ENCODE assay signal across 1 cellular context in the genomic region with DNA sequence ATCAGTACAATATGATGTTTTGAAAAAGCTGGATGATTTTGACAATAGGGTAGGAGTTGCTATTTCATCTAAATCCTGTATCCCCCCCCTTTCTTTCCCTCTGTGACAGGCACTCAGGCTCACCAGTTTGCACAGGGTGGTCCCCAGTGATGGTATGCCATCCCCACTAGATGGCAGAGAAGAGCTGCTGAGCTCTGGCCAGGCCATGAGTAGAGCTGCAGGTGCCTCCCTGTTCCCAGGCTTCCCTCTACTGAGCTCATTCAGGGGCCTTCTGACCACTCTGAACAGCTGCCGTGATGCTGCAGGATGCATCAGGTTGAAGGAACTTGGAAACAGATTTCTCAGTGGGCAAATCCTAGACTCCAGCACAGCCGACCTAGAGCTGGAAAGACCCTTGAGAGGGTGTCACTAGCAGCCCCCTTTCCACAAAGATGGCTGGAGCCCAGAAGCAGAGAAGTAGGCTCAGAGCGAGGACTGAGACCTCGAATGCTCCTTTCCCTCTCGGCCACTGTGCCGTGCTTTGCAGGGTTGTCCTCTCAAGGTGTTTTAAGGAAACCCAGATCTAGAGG.
TF ChIP-seq lines count a peak whose summit lies in the region.

No MANE protein-coding gene starts in this region.

TF ChIP-seq in HepG2, 621 proteins besides CTCF, POLR2A, EP300 and RAD21 (continues in another document):
- no peak for TF ChIP-seq ZNF772 (CRISPR knock-in tag; IDR thresholded peaks at IDR 0.05)
- no peak for TF ChIP-seq ARNT (IDR thresholded peaks at IDR 0.05)
- TF ChIP-seq, protein P1, sequence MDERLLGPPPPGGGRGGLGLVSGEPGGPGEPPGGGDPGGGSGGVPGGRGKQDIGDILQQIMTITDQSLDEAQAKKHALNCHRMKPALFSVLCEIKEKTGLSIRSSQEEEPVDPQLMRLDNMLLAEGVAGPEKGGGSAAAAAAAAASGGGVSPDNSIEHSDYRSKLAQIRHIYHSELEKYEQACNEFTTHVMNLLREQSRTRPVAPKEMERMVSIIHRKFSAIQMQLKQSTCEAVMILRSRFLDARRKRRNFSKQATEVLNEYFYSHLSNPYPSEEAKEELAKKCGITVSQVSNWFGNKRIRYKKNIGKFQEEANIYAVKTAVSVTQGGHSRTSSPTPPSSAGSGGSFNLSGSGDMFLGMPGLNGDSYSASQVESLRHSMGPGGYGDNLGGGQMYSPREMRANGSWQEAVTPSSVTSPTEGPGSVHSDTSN (CRISPR knock-in tag; IDR thresholded peaks at IDR 0.05), result no peak
- TF ChIP-seq ELF3 (CRISPR knock-in tag; IDR thresholded peaks at IDR 0.05), result 0 out of 2 replicates have a peak, but pooled peaks have one; percentile 22
- 0 out of 2 replicates have a peak, but pooled peaks have one; percentile 49 for TF ChIP-seq POLR2G (IDR thresholded peaks at IDR 0.05; ENCODE audit: low read depth, low read length)
- TF ChIP-seq ZNF672 (CRISPR knock-in tag; IDR thresholded peaks at IDR 0.05), result no peak
- TF ChIP-seq ZBTB7B (CRISPR knock-in tag; IDR thresholded peaks at IDR 0.05), result 0 out of 2 replicates have a peak, but pooled peaks have one; percentile 70
- peak; percentile 41; the same call in 1 of the 2 replicates for TF ChIP-seq KDM2A (CRISPR knock-in tag; IDR thresholded peaks at IDR 0.05; ENCODE audit: borderline replicate concordance, low read depth)
- TF ChIP-seq IRF2 (CRISPR knock-in tag; IDR thresholded peaks at IDR 0.05), result peak; percentile 74
- no peak for TF ChIP-seq SALL2 (CRISPR knock-in tag; IDR thresholded peaks at IDR 0.05)
- TF ChIP-seq, protein P2, sequence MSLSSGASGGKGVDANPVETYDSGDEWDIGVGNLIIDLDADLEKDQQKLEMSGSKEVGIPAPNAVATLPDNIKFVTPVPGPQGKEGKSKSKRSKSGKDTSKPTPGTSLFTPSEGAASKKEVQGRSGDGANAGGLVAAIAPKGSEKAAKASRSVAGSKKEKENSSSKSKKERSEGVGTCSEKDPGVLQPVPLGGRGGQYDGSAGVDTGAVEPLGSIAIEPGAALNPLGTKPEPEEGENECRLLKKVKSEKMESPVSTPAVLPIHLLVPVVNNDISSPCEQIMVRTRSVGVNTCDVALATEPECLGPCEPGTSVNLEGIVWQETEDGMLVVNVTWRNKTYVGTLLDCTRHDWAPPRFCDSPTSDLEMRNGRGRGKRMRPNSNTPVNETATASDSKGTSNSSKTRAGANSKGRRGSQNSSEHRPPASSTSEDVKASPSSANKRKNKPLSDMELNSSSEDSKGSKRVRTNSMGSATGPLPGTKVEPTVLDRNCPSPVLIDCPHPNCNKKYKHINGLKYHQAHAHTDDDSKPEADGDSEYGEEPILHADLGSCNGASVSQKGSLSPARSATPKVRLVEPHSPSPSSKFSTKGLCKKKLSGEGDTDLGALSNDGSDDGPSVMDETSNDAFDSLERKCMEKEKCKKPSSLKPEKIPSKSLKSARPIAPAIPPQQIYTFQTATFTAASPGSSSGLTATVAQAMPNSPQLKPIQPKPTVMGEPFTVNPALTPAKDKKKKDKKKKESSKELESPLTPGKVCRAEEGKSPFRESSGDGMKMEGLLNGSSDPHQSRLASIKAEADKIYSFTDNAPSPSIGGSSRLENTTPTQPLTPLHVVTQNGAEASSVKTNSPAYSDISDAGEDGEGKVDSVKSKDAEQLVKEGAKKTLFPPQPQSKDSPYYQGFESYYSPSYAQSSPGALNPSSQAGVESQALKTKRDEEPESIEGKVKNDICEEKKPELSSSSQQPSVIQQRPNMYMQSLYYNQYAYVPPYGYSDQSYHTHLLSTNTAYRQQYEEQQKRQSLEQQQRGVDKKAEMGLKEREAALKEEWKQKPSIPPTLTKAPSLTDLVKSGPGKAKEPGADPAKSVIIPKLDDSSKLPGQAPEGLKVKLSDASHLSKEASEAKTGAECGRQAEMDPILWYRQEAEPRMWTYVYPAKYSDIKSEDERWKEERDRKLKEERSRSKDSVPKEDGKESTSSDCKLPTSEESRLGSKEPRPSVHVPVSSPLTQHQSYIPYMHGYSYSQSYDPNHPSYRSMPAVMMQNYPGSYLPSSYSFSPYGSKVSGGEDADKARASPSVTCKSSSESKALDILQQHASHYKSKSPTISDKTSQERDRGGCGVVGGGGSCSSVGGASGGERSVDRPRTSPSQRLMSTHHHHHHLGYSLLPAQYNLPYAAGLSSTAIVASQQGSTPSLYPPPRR (CRISPR knock-in tag; IDR thresholded peaks at IDR 0.05; ENCODE audit: borderline replicate concordance), result 0 out of 2 replicates have a peak, but pooled peaks have one; percentile 19
- TF ChIP-seq, protein P3, sequence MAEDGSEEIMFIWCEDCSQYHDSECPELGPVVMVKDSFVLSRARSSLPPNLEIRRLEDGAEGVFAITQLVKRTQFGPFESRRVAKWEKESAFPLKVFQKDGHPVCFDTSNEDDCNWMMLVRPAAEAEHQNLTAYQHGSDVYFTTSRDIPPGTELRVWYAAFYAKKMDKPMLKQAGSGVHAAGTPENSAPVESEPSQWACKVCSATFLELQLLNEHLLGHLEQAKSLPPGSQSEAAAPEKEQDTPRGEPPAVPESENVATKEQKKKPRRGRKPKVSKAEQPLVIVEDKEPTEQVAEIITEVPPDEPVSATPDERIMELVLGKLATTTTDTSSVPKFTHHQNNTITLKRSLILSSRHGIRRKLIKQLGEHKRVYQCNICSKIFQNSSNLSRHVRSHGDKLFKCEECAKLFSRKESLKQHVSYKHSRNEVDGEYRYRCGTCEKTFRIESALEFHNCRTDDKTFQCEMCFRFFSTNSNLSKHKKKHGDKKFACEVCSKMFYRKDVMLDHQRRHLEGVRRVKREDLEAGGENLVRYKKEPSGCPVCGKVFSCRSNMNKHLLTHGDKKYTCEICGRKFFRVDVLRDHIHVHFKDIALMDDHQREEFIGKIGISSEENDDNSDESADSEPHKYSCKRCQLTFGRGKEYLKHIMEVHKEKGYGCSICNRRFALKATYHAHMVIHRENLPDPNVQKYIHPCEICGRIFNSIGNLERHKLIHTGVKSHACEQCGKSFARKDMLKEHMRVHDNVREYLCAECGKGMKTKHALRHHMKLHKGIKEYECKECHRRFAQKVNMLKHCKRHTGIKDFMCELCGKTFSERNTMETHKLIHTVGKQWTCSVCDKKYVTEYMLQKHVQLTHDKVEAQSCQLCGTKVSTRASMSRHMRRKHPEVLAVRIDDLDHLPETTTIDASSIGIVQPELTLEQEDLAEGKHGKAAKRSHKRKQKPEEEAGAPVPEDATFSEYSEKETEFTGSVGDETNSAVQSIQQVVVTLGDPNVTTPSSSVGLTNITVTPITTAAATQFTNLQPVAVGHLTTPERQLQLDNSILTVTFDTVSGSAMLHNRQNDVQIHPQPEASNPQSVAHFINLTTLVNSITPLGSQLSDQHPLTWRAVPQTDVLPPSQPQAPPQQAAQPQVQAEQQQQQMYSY (CRISPR knock-in tag; IDR thresholded peaks at IDR 0.05), result no peak
- no peak for TF ChIP-seq SRF (IDR thresholded peaks at IDR 0.05; ENCODE audit: low read depth, low read length)
- TF ChIP-seq ARNTL (CRISPR knock-in tag; IDR thresholded peaks at IDR 0.05), result 0 out of 2 replicates have a peak, but pooled peaks have one; percentile 27
- TF ChIP-seq STAT5B (CRISPR knock-in tag; IDR thresholded peaks at IDR 0.05), result no peak
- TF ChIP-seq, protein P4, sequence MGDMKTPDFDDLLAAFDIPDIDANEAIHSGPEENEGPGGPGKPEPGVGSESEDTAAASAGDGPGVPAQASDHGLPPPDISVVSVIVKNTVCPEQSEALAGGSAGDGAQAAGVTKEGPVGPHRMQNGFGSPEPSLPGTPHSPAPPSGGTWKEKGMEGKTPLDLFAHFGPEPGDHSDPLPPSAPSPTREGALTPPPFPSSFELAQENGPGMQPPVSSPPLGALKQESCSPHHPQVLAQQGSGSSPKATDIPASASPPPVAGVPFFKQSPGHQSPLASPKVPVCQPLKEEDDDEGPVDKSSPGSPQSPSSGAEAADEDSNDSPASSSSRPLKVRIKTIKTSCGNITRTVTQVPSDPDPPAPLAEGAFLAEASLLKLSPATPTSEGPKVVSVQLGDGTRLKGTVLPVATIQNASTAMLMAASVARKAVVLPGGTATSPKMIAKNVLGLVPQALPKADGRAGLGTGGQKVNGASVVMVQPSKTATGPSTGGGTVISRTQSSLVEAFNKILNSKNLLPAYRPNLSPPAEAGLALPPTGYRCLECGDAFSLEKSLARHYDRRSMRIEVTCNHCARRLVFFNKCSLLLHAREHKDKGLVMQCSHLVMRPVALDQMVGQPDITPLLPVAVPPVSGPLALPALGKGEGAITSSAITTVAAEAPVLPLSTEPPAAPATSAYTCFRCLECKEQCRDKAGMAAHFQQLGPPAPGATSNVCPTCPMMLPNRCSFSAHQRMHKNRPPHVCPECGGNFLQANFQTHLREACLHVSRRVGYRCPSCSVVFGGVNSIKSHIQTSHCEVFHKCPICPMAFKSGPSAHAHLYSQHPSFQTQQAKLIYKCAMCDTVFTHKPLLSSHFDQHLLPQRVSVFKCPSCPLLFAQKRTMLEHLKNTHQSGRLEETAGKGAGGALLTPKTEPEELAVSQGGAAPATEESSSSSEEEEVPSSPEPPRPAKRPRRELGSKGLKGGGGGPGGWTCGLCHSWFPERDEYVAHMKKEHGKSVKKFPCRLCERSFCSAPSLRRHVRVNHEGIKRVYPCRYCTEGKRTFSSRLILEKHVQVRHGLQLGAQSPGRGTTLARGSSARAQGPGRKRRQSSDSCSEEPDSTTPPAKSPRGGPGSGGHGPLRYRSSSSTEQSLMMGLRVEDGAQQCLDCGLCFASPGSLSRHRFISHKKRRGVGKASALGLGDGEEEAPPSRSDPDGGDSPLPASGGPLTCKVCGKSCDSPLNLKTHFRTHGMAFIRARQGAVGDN (CRISPR knock-in tag; IDR thresholded peaks at IDR 0.05), result peak; percentile 29
- TF ChIP-seq, protein P5, sequence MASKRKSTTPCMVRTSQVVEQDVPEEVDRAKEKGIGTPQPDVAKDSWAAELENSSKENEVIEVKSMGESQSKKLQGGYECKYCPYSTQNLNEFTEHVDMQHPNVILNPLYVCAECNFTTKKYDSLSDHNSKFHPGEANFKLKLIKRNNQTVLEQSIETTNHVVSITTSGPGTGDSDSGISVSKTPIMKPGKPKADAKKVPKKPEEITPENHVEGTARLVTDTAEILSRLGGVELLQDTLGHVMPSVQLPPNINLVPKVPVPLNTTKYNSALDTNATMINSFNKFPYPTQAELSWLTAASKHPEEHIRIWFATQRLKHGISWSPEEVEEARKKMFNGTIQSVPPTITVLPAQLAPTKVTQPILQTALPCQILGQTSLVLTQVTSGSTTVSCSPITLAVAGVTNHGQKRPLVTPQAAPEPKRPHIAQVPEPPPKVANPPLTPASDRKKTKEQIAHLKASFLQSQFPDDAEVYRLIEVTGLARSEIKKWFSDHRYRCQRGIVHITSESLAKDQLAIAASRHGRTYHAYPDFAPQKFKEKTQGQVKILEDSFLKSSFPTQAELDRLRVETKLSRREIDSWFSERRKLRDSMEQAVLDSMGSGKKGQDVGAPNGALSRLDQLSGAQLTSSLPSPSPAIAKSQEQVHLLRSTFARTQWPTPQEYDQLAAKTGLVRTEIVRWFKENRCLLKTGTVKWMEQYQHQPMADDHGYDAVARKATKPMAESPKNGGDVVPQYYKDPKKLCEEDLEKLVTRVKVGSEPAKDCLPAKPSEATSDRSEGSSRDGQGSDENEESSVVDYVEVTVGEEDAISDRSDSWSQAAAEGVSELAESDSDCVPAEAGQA (IDR thresholded peaks at IDR 0.05; ENCODE audit: low read depth), result no peak
- TF ChIP-seq, protein P5 (CRISPR knock-in tag; IDR thresholded peaks at IDR 0.05; ENCODE audit: borderline replicate concordance), result no peak
- no peak for TF ChIP-seq RFXAP (CRISPR knock-in tag; IDR thresholded peaks at IDR 0.05; ENCODE audit: borderline replicate concordance)
- TF ChIP-seq XRCC5 (optimal IDR thresholded peaks at IDR 0.05; ENCODE audit: low read length), result peak; percentile 72
- TF ChIP-seq KAT7 (CRISPR knock-in tag; IDR thresholded peaks at IDR 0.05; ENCODE audit: borderline replicate concordance), result no peak
- 0 out of 2 replicates have a peak, but pooled peaks have one; percentile 18 for TF ChIP-seq ZNF768 (CRISPR knock-in tag; IDR thresholded peaks at IDR 0.05)
- no peak for TF ChIP-seq GPN1 (CRISPR knock-in tag; IDR thresholded peaks at IDR 0.05; ENCODE audit: borderline replicate concordance)
- no peak for TF ChIP-seq GTF2F1 (IDR thresholded peaks at IDR 0.05; ENCODE audit: low read length)
- peak; percentile 29; the same call in 1 of the 2 replicates for TF ChIP-seq TBX2 (CRISPR knock-in tag; IDR thresholded peaks at IDR 0.05; ENCODE audit: borderline replicate concordance)
- no peak for TF ChIP-seq CBX5 (CRISPR knock-in tag; IDR thresholded peaks at IDR 0.05; ENCODE audit: borderline replicate concordance)
- TF ChIP-seq, protein P6, sequence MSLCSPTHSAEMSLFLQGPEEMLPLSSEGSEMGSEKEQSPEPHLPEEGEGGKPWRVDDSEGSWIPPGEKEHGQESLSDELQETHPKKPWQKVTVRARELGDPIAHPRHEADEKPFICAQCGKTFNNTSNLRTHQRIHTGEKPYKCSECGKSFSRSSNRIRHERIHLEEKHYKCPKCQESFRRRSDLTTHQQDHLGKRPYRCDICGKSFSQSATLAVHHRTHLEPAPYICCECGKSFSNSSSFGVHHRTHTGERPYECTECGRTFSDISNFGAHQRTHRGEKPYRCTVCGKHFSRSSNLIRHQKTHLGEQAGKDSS (CRISPR knock-in tag; IDR thresholded peaks at IDR 0.05; ENCODE audit: borderline replicate concordance, low read depth), result 0 out of 2 replicates have a peak, but pooled peaks have one; percentile 52
- TF ChIP-seq MXD4 (CRISPR knock-in tag; IDR thresholded peaks at IDR 0.05), result no peak
- no peak for TF ChIP-seq SNAPC2 (CRISPR knock-in tag; IDR thresholded peaks at IDR 0.05)
- TF ChIP-seq BHLHE40 (IDR thresholded peaks at IDR 0.05; ENCODE audit: low read length), result no peak
- TF ChIP-seq SIX1 (CRISPR knock-in tag; IDR thresholded peaks at IDR 0.05; ENCODE audit: borderline replicate concordance), result no peak
- TF ChIP-seq ZNF143 (CRISPR knock-in tag; IDR thresholded peaks at IDR 0.05), result no peak
- TF ChIP-seq, protein P7, sequence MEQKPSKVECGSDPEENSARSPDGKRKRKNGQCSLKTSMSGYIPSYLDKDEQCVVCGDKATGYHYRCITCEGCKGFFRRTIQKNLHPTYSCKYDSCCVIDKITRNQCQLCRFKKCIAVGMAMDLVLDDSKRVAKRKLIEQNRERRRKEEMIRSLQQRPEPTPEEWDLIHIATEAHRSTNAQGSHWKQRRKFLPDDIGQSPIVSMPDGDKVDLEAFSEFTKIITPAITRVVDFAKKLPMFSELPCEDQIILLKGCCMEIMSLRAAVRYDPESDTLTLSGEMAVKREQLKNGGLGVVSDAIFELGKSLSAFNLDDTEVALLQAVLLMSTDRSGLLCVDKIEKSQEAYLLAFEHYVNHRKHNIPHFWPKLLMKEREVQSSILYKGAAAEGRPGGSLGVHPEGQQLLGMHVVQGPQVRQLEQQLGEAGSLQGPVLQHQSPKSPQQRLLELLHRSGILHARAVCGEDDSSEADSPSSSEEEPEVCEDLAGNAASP (CRISPR knock-in tag; IDR thresholded peaks at IDR 0.05; ENCODE audit: borderline replicate concordance), result no peak
